8 cellular contexts compared by ENCODE assay signal in genomic region chr1:150765229-150765976, GRCh38. TPM values are rescaled to one million over a fixed set of nuclear protein-coding genes. Genes with fewer than 3 reads are reported as not detected.
A peak's percentile ranks its signal among the peaks of the same experiment; 100 is the strongest.
DNase-seq lines count a peak whose midpoint lies in the region; ATAC-seq, FAIRE-seq and TF ChIP-seq lines count a peak whose summit lies in the region.

Gene CTSS (minus strand): TSS chr1:150765778. CDS start chr1:150764763, 1,015 bp downstream.

- no peaks in the 10 kb centered on the region for H3K36me3 ChIP-seq in hepatocyte (replicated peaks; ENCODE audit: insufficient read depth, low read depth)

- no peaks in the 10 kb centered on the region for H4K20me1 ChIP-seq in hepatocyte (ENCODE audit: insufficient read depth, poor library complexity, severe bottlenecking)

- H3K4me2 ChIP-seq in hepatocyte, result peak within 1 kb of the TSS; percentile 56

- peak within 1 kb of the TSS; percentile 84 for H3K27ac ChIP-seq in hepatocyte

- peaks cover 32% of the 10 kb centered on the region for H3K36me3 Mint-ChIP-seq in activated naive CD8-positive, alpha-beta T cell treated with anti-CD3 and anti-CD28 coated beads for 36 hours

- no peaks in the 10 kb centered on the region for H3K27me3 ChIP-seq in hepatocyte

- WGBS in hepatocyte (ENCODE audit: low lambda C conversion rate, missing lambda C conversion rate), result 54% methylated on average over 5 of the region's 5 CpGs

- H3K9me3 ChIP-seq in hepatocyte (ENCODE audit: low read depth), result no peaks in the 10 kb centered on the region

- FAIRE-seq in frontal cortex (lab: Jason Lieb, UNC), result no peak

- no peak for TF ChIP-seq CTCF in GM12864 (IDR thresholded peaks at IDR 0.05; ENCODE audit: low read depth, low read length, missing control alignments)
- TF ChIP-seq CTCF in hepatocyte (IDR thresholded peaks at IDR 0.05; ENCODE audit: poor library complexity), result no peak

- peaks cover 10% of the 10 kb centered on the region for H3K4me1 ChIP-seq in hepatocyte (ENCODE audit: insufficient read depth)

- H3K4me3 Mint-ChIP-seq in activated naive CD8-positive, alpha-beta T cell treated with anti-CD3 and anti-CD28 coated beads for 36 hours, result peak within 1 kb of the TSS; percentile 90
- peak within 1 kb of the TSS; percentile 98 to 99 for H3K4me3 Mint-ChIP-seq in stimulated activated naive CD8-positive, alpha-beta T cell treated with anti-CD3 and anti-CD28 coated beads, Interleukin-15, amount 100 ng/mL, for 72 hours

- peaks cover 32% of the 10 kb centered on the region for H3K4me1 Mint-ChIP-seq in activated naive CD8-positive, alpha-beta T cell treated with anti-CD3 and anti-CD28 coated beads for 36 hours
- H3K4me1 Mint-ChIP-seq in stimulated activated naive CD8-positive, alpha-beta T cell treated with anti-CD3 and anti-CD28 coated beads, Interleukin-15, amount 100 ng/mL, for 72 hours, result peaks cover 37% of the 10 kb centered on the region

- no peaks in the 10 kb centered on the region for H3K27me3 Mint-ChIP-seq in activated naive CD8-positive, alpha-beta T cell treated with anti-CD3 and anti-CD28 coated beads for 36 hours
- no peaks in the 10 kb centered on the region for H3K27me3 Mint-ChIP-seq in stimulated activated naive CD8-positive, alpha-beta T cell treated with anti-CD3 and anti-CD28 coated beads, Interleukin-15, amount 100 ng/mL, for 72 hours

- H3K4me3 ChIP-seq in GM12864 (ENCODE audit: low read depth, low read length), result peak within 1 kb of the TSS; percentile 65
- H3K4me3 ChIP-seq in hepatocyte, result no peak within 1 kb of the TSS

- H3K9me3 Mint-ChIP-seq in activated naive CD8-positive, alpha-beta T cell treated with anti-CD3 and anti-CD28 coated beads for 36 hours, result peaks cover 3% of the 10 kb centered on the region
- H3K9me3 Mint-ChIP-seq in stimulated activated naive CD8-positive, alpha-beta T cell treated with anti-CD3 and anti-CD28 coated beads, Interleukin-15, amount 100 ng/mL, for 72 hours, result peaks cover 0 to 3% of the 10 kb centered on the region in 2 donors

- DNase-seq in GM12864 (ENCODE audit: low read depth), result peak; percentile 88
- DNase-seq in Kasumi-1 (lab: John Stamatoyannopoulos, UW), result peak; percentile 87 to 91
- DNase-seq in activated naive CD8-positive, alpha-beta T cell treated with anti-CD3 and anti-CD28 coated beads for 36 hours, result no peak
- no peak for DNase-seq in hepatocyte (ENCODE audit: low spot score)
- DNase-seq in stimulated activated naive CD8-positive, alpha-beta T cell treated with anti-CD3 and anti-CD28 coated beads, Interleukin-15, amount 100 ng/mL, for 72 hours, result peak in 1 of 2 donors; percentile 4
- no peak for DNase-seq in middle frontal gyrus (ENCODE audit: extremely low spot score, low spot score)
- no peak for DNase-seq in frontal cortex (ENCODE audit: low spot score in 2 of 2)

- H3K79me2 ChIP-seq in hepatocyte, result no peaks in the 10 kb centered on the region

- peak within 1 kb of the TSS; percentile 65 for H2AFZ ChIP-seq in hepatocyte

- peak within 1 kb of the TSS; percentile 97 for H3K27ac Mint-ChIP-seq in activated naive CD8-positive, alpha-beta T cell treated with anti-CD3 and anti-CD28 coated beads for 36 hours
- H3K27ac Mint-ChIP-seq in stimulated activated naive CD8-positive, alpha-beta T cell treated with anti-CD3 and anti-CD28 coated beads, Interleukin-15, amount 100 ng/mL, for 72 hours, result peak within 1 kb of the TSS; percentile 97 to 99

- peak; percentile 89 for ATAC-seq in GM21717 (IDR thresholded peaks at IDR 0.05; ENCODE audit: unreplicated experiment)
- ATAC-seq in stimulated activated naive CD8-positive, alpha-beta T cell treated with anti-CD3 and anti-CD28 coated beads, Interleukin-15, amount 100 ng/mL, for 72 hours, result peak; percentile 93

- no peaks in the 10 kb centered on the region for H3K9me2 ChIP-seq in hepatocyte (replicated peaks; ENCODE audit: insufficient read depth)

RNA-seq across cellular contexts. Expression of gene CTSS, which starts in this region (rescaled TPM):
- 10 to 100 TPM; 38.5 to 38.9 TPM for total RNA-seq in activated naive CD8-positive, alpha-beta T cell treated with anti-CD3 and anti-CD28 coated beads for 36 hours
- 5.3 and 10.4 TPM in 2 replicates for total RNA-seq in hepatocyte
- 4.4 and 5.2 TPM in 2 replicates for polyA plus RNA-seq in hepatocyte
- total RNA-seq in frontal cortex, result 6.9 TPM

Comparison
In these comparisons a context has a peak if more than half of its experiments do, and no peak if none do; other contexts are left out.
1. DNase-seq: peak in GM12864 (single experiment) and Kasumi-1 (2 of 2); none in activated naive CD8-positive, alpha-beta T cell treated with anti-CD3 and anti-CD28 coated beads for 36 hours (single experiment), hepatocyte (single experiment), middle frontal gyrus (single experiment) and frontal cortex (0 of 2).